In the genomic region with DNA sequence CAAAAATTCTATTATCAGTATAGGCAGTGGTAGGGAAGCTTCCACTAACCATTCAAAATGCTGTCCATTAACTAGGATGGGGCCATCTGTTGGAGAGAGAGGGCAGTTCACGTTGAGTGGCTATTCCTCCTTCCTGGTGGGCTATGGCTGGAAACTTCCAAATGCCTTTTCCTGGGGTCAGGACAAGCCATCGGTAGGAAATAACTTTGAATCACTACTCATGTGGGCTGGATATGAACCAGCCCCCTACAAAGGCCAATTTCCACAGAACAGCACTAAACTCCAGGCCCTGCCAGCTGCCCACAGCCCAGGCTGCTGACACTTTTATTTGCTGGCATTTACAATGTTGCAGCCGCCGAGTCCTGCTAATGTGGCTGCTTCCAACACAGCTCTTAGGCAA, we compare ENCODE assay signal across 1 cellular context.
TF ChIP-seq lines count a peak whose summit lies in the region.

No MANE protein-coding gene starts in this region.

TF ChIP-seq in H1, 55 proteins besides CTCF, POLR2A, EP300 and RAD21 (continued from another document):
- TF ChIP-seq CHD1 (IDR thresholded peaks at IDR 0.05; ENCODE audit: low read depth, low read length) (no peak), HDAC6 (IDR thresholded peaks at IDR 0.05; ENCODE audit: low read depth, low read length) (no peak), NRF1 (IDR thresholded peaks at IDR 0.05; ENCODE audit: low read depth, low read length) (no peak), RBBP5 (IDR thresholded peaks at IDR 0.05; ENCODE audit: borderline replicate concordance, low read depth, low read length) (no peak), RXRA (IDR thresholded peaks at IDR 0.05; ENCODE audit: insufficient read depth, low read depth, low read length) (no peak), SIN3A (conservative IDR thresholded peaks at IDR 0.05 in 1 of 2, IDR thresholded peaks at IDR 0.05 in 1 of 2; ENCODE audit: low read depth in 1 of 2, low read length in 2 of 2) (no peak), BACH1 (IDR thresholded peaks at IDR 0.05; ENCODE audit: low read length) (no peak), TCF12 (IDR thresholded peaks at IDR 0.05; ENCODE audit: low read depth, low read length) (no peak), JUN (IDR thresholded peaks at IDR 0.05; ENCODE audit: low read depth, low read length) (no peak), HDAC2 (IDR thresholded peaks at IDR 0.05; ENCODE audit: borderline replicate concordance in 1 of 2, low read depth in 2 of 2, low read length in 2 of 2) (no peak)
